ENCODE assay signal across 9 cellular contexts in genomic region chr3:68256635-68257034, GRCh38.
DNase-seq lines count a peak whose midpoint lies in the region; ATAC-seq, FAIRE-seq and TF ChIP-seq lines count a peak whose summit lies in the region.
"Had no signal": no experiment of that assay in that cellular context is flagged by ENCODE, and none has a peak within 500 bp of the region (broad histone marks: within the 10 kb centered on the region; RNA-seq: fewer than 3 reads in every experiment).

No MANE protein-coding gene starts in this region.

- H3K27ac ChIP-seq in DOHH2 (ENCODE audit: low read depth, low read length) (no peak overlapping the region), pancreas (no peak overlapping the region)

- H3K4me1 ChIP-seq in DOHH2 (ENCODE audit: control insufficient read depth, low read length): peaks cover 4% of the 10 kb centered on the region
- no peaks in the 10 kb centered on the region for H3K4me1 ChIP-seq in mucosa of descending colon (ENCODE audit: low read depth)
- H3K4me1 ChIP-seq in pancreas: no peaks in the 10 kb centered on the region
- H3K4me1 ChIP-seq: HAP-1 had no signal

- H3K4me3 ChIP-seq in DOHH2 (ENCODE audit: low read length) (no peak overlapping the region), mucosa of descending colon (no peak overlapping the region), pancreas (no peak overlapping the region)
- H3K4me3 ChIP-seq: HAP-1 had no signal

- intact Hi-C loops in mucosa of descending colon (cut with DNase I, micrococcal nuclease): no loop called here
- intact Hi-C loops in pancreas (cut with DNase I): no loop called here

- peak; percentile 1 for DNase-seq in NAMALWA (ENCODE audit: low spot score)
- DNase-seq in activated T-cell treated with anti-CD3 and anti-CD28 coated beads, Interleukin-2, amount 50 U/mL, for 1 hour: peak; percentile 17
- DNase-seq in mucosa of descending colon: peak in 2 of 3 donors; percentile 12 to 45
- DNase-seq in LoVo (ENCODE audit: low spot score): no peak
- DNase-seq in cortex of kidney (lab: John Stamatoyannopoulos, UW): no peak
- no peak for DNase-seq in SIG-M5 treated with dmso at 0.1 percent for 504 hours (lab: John Stamatoyannopoulos, UW; ENCODE audit: unreplicated experiment)
- DNase-seq in pancreas: no peak

- H3K79me2 ChIP-seq in DOHH2 (ENCODE audit: control insufficient read depth, low read length): no peaks in the 10 kb centered on the region

- peaks cover 3% of the 10 kb centered on the region; the same call in 1 of the 2 replicates for H3K9me3 ChIP-seq in DOHH2 (ENCODE audit: control insufficient read depth, insufficient read depth, low read length)
- no peaks in the 10 kb centered on the region for H3K9me3 ChIP-seq in mucosa of descending colon
- H3K9me3 ChIP-seq in pancreas: no peaks in the 10 kb centered on the region
- H3K9me3 ChIP-seq: HAP-1 had no signal

- H3K36me3 ChIP-seq in DOHH2 (ENCODE audit: control insufficient read depth, low read length) (no peaks in the 10 kb centered on the region), mucosa of descending colon (ENCODE audit: low read depth) (no peaks in the 10 kb centered on the region), pancreas (no peaks in the 10 kb centered on the region)
- H3K36me3 ChIP-seq: HAP-1 had no signal

- H3K4me2 ChIP-seq in DOHH2 (ENCODE audit: low read length): no peak overlapping the region

- no peaks in the 10 kb centered on the region for H4K20me1 ChIP-seq in DOHH2 (ENCODE audit: control insufficient read depth, insufficient read depth, low read depth, low read length)

- peak; percentile 59 for TF ChIP-seq CTCF in DOHH2 (IDR thresholded peaks at IDR 0.05; ENCODE audit: low read depth, low read length, poor library complexity, severe bottlenecking)
- no peak for TF ChIP-seq CTCF in mucosa of descending colon (IDR thresholded peaks at IDR 0.05)
- peak in 1 of 4 donors; percentile 12 for TF ChIP-seq CTCF in pancreas (IDR thresholded peaks at IDR 0.05)

- no peaks in the 10 kb centered on the region for H3F3A ChIP-seq in DOHH2 (ENCODE audit: control insufficient read depth, insufficient read depth)

- H3K27me3 ChIP-seq in DOHH2 (ENCODE audit: control insufficient read depth, low read length): no peaks in the 10 kb centered on the region
- no peaks in the 10 kb centered on the region for H3K27me3 ChIP-seq in pancreas

- no peak for FAIRE-seq in pancreas (lab: Jason Lieb, UNC)

- no peak for ATAC-seq in mucosa of descending colon
- no peak for ATAC-seq in pancreas

- no peaks in the 10 kb centered on the region for H3K9me2 ChIP-seq in DOHH2 (replicated peaks; ENCODE audit: control insufficient read depth, low read length)

- 14 to 21% methylated on average over 1 of the region's 1 CpG for WGBS in pancreas, 2 donors

Comparison
In these comparisons a context has a peak if more than half of its experiments do, and no peak if none do; other contexts are left out.
1. DNase-seq: peak in NAMALWA (single experiment), activated T-cell treated with anti-CD3 and anti-CD28 coated beads, Interleukin-2, amount 50 U/mL, for 1 hour (single experiment) and mucosa of descending colon (2 of 3); none in LoVo (single experiment), cortex of kidney (single experiment), SIG-M5 treated with dmso at 0.1 percent for 504 hours (single experiment) and pancreas (0 of 6).